ENCODE assay signal across 18 cellular contexts in genomic region chr14:71430321-71431168, GRCh38.
DNase-seq lines count a peak whose midpoint lies in the region; ATAC-seq and TF ChIP-seq lines count a peak whose summit lies in the region.
"Had no signal": no experiment of that assay in that cellular context is flagged by ENCODE, and none has a peak within 500 bp of the region (broad histone marks: within the 10 kb centered on the region; RNA-seq: fewer than 3 reads in every experiment).

No MANE protein-coding gene starts in this region.

- H3K9me3 ChIP-seq in MM.1S (replicated peaks; ENCODE audit: insufficient read depth, low read length) = no peaks in the 10 kb centered on the region

- peaks cover 8% of the 10 kb centered on the region for H3K9me3 Mint-ChIP-seq in stimulated activated memory B cell treated with anti-CD40 and anti-IgM and Interleukin-4, amounts not matched to agents 10 μg/mL and 1 μg/mL and 100 μg/mL, for 72 hours
- peaks cover 6 to 15% (median 12%) of the 10 kb centered on the region in 7 donors for H3K9me3 Mint-ChIP-seq in CD14-positive monocyte

- intact Hi-C loops in CD14-positive monocyte (cut with micrococcal nuclease) = no loop called here

- peak overlapping the region; percentile 25 for H3K4me3 Mint-ChIP-seq in stimulated activated memory B cell treated with anti-CD40 and anti-IgM and Interleukin-4, amounts not matched to agents 10 μg/mL and 1 μg/mL and 100 μg/mL, for 72 hours
- H3K4me3 Mint-ChIP-seq in CD14-positive monocyte = no peak overlapping the region
- H3K4me3 Mint-ChIP-seq: activated T-cell treated with anti-CD3 and anti-CD28 coated beads, Interleukin-2, amount 50 U/mL, for 72 hours; effector memory CD8-positive, alpha-beta T cell had no signal

- DNase-seq in MM.1S (peak; percentile 35), SKM-1 (lab: John Stamatoyannopoulos, UW; ENCODE audit: unreplicated experiment) (no peak), CD14-positive monocyte (ENCODE audit: low spot score) (no peak), NCI-H226 (no peak)
- DNase-seq: activated CD4-positive, alpha-beta T cell treated with anti-CD3 and anti-CD28 coated beads, Interleukin-2, amount 50 U/mL, for 4 hours; activated T-cell treated with anti-CD3 and anti-CD28 coated beads, Interleukin-2, amount 50 U/mL, for 72 hours; caudate nucleus; DMS153; effector memory CD8-positive, alpha-beta T cell; KBM-7; left colon; NCI-H446; sigmoid colon; SJCRH30; stimulated activated CD4-positive, alpha-beta T cell treated with anti-CD3 and anti-CD28 coated beads, Interleukin-2, amount 100 ng/mL, for 24 hours had no signal

- no peaks in the 10 kb centered on the region for H3K79me2 ChIP-seq in MM.1S (ENCODE audit: low read length)

- peak overlapping the region; percentile 67 for H3K27ac Mint-ChIP-seq in stimulated activated memory B cell treated with anti-CD40 and anti-IgM and Interleukin-4, amounts not matched to agents 10 μg/mL and 1 μg/mL and 100 μg/mL, for 72 hours
- H3K27ac Mint-ChIP-seq in CD14-positive monocyte = peak overlapping the region in 1 of 7 donors; percentile 12
- H3K27ac Mint-ChIP-seq: activated T-cell treated with anti-CD3 and anti-CD28 coated beads, Interleukin-2, amount 50 U/mL, for 72 hours had no signal

- H3K4me3 ChIP-seq in MM.1S (ENCODE audit: low read length) = no peak overlapping the region
- H3K4me3 ChIP-seq: sigmoid colon, SJCRH30 had no signal

- H3K27me3 Mint-ChIP-seq in stimulated activated memory B cell treated with anti-CD40 and anti-IgM and Interleukin-4, amounts not matched to agents 10 μg/mL and 1 μg/mL and 100 μg/mL, for 72 hours = no peaks in the 10 kb centered on the region
- H3K27me3 Mint-ChIP-seq in CD14-positive monocyte (ENCODE audit: low read depth in 3 of 3) = peaks cover 0 to 1% (median 0%) of the 10 kb centered on the region in 3 donors
- H3K27me3 Mint-ChIP-seq: effector memory CD8-positive, alpha-beta T cell had no signal

- no peaks in the 10 kb centered on the region for H4K20me1 ChIP-seq in MM.1S (ENCODE audit: insufficient read depth, low read length)

- H3K36me3 ChIP-seq in MM.1S (replicated peaks; ENCODE audit: insufficient read depth, low read length) = no peaks in the 10 kb centered on the region
- H3K36me3 ChIP-seq: sigmoid colon, SJCRH30 had no signal

- TF ChIP-seq CTCF in MM.1S (IDR thresholded peaks at IDR 0.05; ENCODE audit: low read length) (no peak), CD14-positive monocyte (IDR thresholded peaks at IDR 0.05) (no peak)

- peaks cover 40% of the 10 kb centered on the region for H3K36me3 Mint-ChIP-seq in stimulated activated memory B cell treated with anti-CD40 and anti-IgM and Interleukin-4, amounts not matched to agents 10 μg/mL and 1 μg/mL and 100 μg/mL, for 72 hours
- H3K36me3 Mint-ChIP-seq in CD14-positive monocyte = peaks cover 31 to 36% of the 10 kb centered on the region in 2 donors

- peaks cover 46% of the 10 kb centered on the region for H3K4me1 Mint-ChIP-seq in stimulated activated memory B cell treated with anti-CD40 and anti-IgM and Interleukin-4, amounts not matched to agents 10 μg/mL and 1 μg/mL and 100 μg/mL, for 72 hours
- H3K4me1 Mint-ChIP-seq in CD14-positive monocyte = peaks cover 8% of the 10 kb centered on the region

- H3F3A ChIP-seq in MM.1S (ENCODE audit: insufficient read depth, low read length) = no peaks in the 10 kb centered on the region

- no peak overlapping the region for H2AFZ ChIP-seq in MM.1S (ENCODE audit: low read length)

- H3K27ac ChIP-seq in MM.1S (ENCODE audit: low read length) = no peak overlapping the region
- H3K27ac ChIP-seq: sigmoid colon, SJCRH30 had no signal

- no peak overlapping the region for H3K4me2 ChIP-seq in MM.1S (ENCODE audit: low read depth, low read length)

- ATAC-seq in GM18867 (IDR thresholded peaks at IDR 0.05; ENCODE audit: unreplicated experiment) (peak; percentile 60), GM21786 (IDR thresholded peaks at IDR 0.05; ENCODE audit: unreplicated experiment) (peak; percentile 68)
- peak; percentile 76 for ATAC-seq in stimulated activated memory B cell treated with anti-CD40 and anti-IgM and Interleukin-4, amounts not matched to agents 10 μg/mL and 1 μg/mL and 100 μg/mL, for 72 hours
- ATAC-seq: activated T-cell treated with anti-CD3 and anti-CD28 coated beads, Interleukin-2, amount 50 U/mL, for 72 hours; effector memory CD8-positive, alpha-beta T cell; left colon had no signal

- no peak overlapping the region for H3K9ac ChIP-seq in MM.1S (ENCODE audit: low read length)

- H3K27me3 ChIP-seq in MM.1S (replicated peaks; ENCODE audit: insufficient read depth, low read length) = no peaks in the 10 kb centered on the region
- H3K27me3 ChIP-seq: sigmoid colon, SJCRH30 had no signal

- H3K4me1 ChIP-seq in MM.1S (ENCODE audit: low read length) = no peaks in the 10 kb centered on the region
- H3K4me1 ChIP-seq: sigmoid colon, SJCRH30 had no signal

- no peaks in the 10 kb centered on the region for H3K9me2 ChIP-seq in MM.1S (replicated peaks; ENCODE audit: insufficient read depth, low read length)
